ENCODE assay signal across 1 cellular context in the genomic region with DNA sequence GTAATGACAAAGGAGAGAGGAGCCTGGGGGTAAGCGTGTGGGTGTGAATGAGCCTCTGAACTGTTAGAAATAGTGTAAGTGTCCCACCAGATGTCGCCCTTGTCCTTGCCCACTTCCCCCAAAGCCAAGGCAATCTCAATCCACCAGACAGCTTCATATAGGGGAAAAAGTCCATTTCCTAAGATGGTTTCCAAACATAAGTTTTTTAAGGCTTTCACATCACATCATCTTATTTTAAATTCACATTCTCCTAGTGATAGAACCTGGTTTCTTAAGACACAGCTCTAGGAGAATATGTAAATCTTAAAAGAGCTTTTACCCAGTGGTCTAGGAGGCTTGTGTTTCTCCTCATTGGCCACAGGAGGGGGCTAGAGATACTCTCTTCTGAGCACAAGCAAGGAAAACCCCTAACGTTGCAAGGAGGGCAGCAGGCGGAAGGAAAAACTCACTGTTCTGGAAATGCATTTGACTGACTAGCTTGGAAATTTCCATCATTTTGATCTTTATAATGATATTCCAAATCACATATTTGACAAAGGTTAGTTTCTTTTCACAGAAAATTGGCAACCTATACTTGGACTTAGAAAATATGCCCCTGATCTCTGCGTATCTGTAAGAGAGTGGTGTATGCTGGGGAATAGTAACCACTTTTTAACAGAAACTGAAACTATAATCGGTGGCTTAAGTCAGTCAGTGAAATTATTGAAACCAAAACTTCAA.
TF ChIP-seq lines count a peak whose summit lies in the region.

No MANE protein-coding gene starts in this region.

TF ChIP-seq in GM12878, 131 proteins besides CTCF, POLR2A, EP300 and RAD21 (continued from another document):
- TF ChIP-seq, protein P1, sequence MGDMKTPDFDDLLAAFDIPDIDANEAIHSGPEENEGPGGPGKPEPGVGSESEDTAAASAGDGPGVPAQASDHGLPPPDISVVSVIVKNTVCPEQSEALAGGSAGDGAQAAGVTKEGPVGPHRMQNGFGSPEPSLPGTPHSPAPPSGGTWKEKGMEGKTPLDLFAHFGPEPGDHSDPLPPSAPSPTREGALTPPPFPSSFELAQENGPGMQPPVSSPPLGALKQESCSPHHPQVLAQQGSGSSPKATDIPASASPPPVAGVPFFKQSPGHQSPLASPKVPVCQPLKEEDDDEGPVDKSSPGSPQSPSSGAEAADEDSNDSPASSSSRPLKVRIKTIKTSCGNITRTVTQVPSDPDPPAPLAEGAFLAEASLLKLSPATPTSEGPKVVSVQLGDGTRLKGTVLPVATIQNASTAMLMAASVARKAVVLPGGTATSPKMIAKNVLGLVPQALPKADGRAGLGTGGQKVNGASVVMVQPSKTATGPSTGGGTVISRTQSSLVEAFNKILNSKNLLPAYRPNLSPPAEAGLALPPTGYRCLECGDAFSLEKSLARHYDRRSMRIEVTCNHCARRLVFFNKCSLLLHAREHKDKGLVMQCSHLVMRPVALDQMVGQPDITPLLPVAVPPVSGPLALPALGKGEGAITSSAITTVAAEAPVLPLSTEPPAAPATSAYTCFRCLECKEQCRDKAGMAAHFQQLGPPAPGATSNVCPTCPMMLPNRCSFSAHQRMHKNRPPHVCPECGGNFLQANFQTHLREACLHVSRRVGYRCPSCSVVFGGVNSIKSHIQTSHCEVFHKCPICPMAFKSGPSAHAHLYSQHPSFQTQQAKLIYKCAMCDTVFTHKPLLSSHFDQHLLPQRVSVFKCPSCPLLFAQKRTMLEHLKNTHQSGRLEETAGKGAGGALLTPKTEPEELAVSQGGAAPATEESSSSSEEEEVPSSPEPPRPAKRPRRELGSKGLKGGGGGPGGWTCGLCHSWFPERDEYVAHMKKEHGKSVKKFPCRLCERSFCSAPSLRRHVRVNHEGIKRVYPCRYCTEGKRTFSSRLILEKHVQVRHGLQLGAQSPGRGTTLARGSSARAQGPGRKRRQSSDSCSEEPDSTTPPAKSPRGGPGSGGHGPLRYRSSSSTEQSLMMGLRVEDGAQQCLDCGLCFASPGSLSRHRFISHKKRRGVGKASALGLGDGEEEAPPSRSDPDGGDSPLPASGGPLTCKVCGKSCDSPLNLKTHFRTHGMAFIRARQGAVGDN (IDR thresholded peaks at IDR 0.05), result peak; percentile 64; the same call in 1 of the 2 replicates
- TF ChIP-seq DPF2 (IDR thresholded peaks at IDR 0.05) (peak; percentile 65), TCF12 (IDR thresholded peaks at IDR 0.05; ENCODE audit: low read depth, low read length) (no peak), RAD51 (IDR thresholded peaks at IDR 0.05) (no peak), PAX8 (IDR thresholded peaks at IDR 0.05) (peak; percentile 33; the same call in 1 of the 2 replicates), ZZZ3 (IDR thresholded peaks at IDR 0.05; ENCODE audit: control insufficient read depth, insufficient read length, low read depth) (no peak), SREBF1 (IDR thresholded peaks at IDR 0.05; ENCODE audit: low read length) (no peak), MEF2B (IDR thresholded peaks at IDR 0.05; ENCODE audit: partially characterized antibody, poor library complexity, severe bottlenecking) (peak; percentile 25), MXI1 (IDR thresholded peaks at IDR 0.05; ENCODE audit: low read depth, low read length) (peak; percentile 53; the same call in 1 of the 2 replicates), MTA3 (IDR thresholded peaks at IDR 0.05; ENCODE audit: borderline replicate concordance, low read length) (0 out of 2 replicates have a peak, but pooled peaks have one; percentile 44), CHD2 (IDR thresholded peaks at IDR 0.05; ENCODE audit: borderline replicate concordance, low read depth, low read length) (0 out of 2 replicates have a peak, but pooled peaks have one; percentile 44), IKZF2 (IDR thresholded peaks at IDR 0.05) (peak; percentile 62 to 65; a peak in 3 of 4 replicates), ETV6 (conservative IDR thresholded peaks at IDR 0.05 in 1 of 2, IDR thresholded peaks at IDR 0.05 in 1 of 2; ENCODE audit: borderline replicate concordance in 1 of 2, low read depth in 1 of 2) (peak in 1 of 2 experiments; percentile 65; a peak in 1 of 4 replicates), KLF5 (IDR thresholded peaks at IDR 0.05; ENCODE audit: partially characterized antibody) (peak; percentile 17), RELA (IDR thresholded peaks at IDR 0.05; ENCODE audit: borderline replicate concordance, partially characterized antibody) (peak; percentile 87), BHLHE40 (IDR thresholded peaks at IDR 0.05; ENCODE audit: borderline replicate concordance in 1 of 2, low read depth in 2 of 2, low read length in 1 of 2) (peak in 1 of 2 experiments; percentile 56; a peak in 1 of 4 replicates), ATF7 (IDR thresholded peaks at IDR 0.05; ENCODE audit: low read depth) (peak; percentile 66), POU2F2 (IDR thresholded peaks at IDR 0.05; ENCODE audit: borderline replicate concordance, low read depth, low read length) (peak; percentile 5; the same call in 1 of the 3 replicates), RCOR1 (conservative IDR thresholded peaks at IDR 0.05; ENCODE audit: low read depth, low read length) (no peak), SMC3 (IDR thresholded peaks at IDR 0.05; ENCODE audit: borderline replicate concordance, low read length) (peak; percentile 87), SP1 (IDR thresholded peaks at IDR 0.05; ENCODE audit: low read depth, low read length) (peak; percentile 12), NFXL1 (IDR thresholded peaks at IDR 0.05; ENCODE audit: borderline replicate concordance) (no peak), RB1 (IDR thresholded peaks at IDR 0.05; ENCODE audit: borderline replicate concordance) (peak; percentile 72; the same call in 1 of the 2 replicates), KDM1A (IDR thresholded peaks at IDR 0.05; ENCODE audit: borderline replicate concordance) (no peak), ZNF622 (IDR thresholded peaks at IDR 0.05) (no peak), ZNF217 (IDR thresholded peaks at IDR 0.05) (peak; percentile 53; the same call in 1 of the 2 replicates), MTA2 (IDR thresholded peaks at IDR 0.05; ENCODE audit: low read depth) (0 out of 2 replicates have a peak, but pooled peaks have one; percentile 33), SMAD5 (IDR thresholded peaks at IDR 0.05; ENCODE audit: low read depth) (no peak)
- TF ChIP-seq, protein P2, sequence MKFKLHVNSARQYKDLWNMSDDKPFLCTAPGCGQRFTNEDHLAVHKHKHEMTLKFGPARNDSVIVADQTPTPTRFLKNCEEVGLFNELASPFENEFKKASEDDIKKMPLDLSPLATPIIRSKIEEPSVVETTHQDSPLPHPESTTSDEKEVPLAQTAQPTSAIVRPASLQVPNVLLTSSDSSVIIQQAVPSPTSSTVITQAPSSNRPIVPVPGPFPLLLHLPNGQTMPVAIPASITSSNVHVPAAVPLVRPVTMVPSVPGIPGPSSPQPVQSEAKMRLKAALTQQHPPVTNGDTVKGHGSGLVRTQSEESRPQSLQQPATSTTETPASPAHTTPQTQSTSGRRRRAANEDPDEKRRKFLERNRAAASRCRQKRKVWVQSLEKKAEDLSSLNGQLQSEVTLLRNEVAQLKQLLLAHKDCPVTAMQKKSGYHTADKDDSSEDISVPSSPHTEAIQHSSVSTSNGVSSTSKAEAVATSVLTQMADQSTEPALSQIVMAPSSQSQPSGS (IDR thresholded peaks at IDR 0.05; ENCODE audit: low read length), result peak; percentile 31; the same call in 1 of the 2 replicates
